In the genomic region with DNA sequence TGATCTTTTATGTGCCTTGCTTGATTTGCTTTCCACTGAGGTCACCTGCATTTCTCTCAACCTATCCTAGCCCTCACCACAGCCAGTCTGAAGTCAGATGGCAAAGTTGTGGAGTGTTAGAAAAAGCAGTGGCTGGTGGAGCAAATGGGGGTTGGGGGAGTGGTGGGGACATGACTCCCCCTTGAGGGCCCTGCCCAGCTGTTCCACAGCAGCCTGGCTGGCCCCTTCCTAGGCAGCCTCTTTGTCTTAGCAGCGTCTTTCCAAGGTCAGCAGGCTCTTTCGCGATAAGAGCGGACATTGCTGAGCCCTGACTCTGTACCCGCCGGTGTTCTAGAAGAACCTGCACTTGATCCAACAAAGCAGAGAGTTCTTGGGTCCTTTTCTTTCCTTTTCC, we compare ENCODE assay signal across 18 cellular contexts. TPM values are rescaled to one million over a fixed set of nuclear protein-coding genes. Genes with fewer than 3 reads are reported as not detected.
A peak's percentile ranks its signal among the peaks of the same experiment; 100 is the strongest.
DNase-seq lines count a peak whose midpoint lies in the region; ATAC-seq, FAIRE-seq and TF ChIP-seq lines count a peak whose summit lies in the region.
"Had no signal": no experiment of that assay in that cellular context is flagged by ENCODE, and none has a peak within 500 bp of the region (broad histone marks: within the 10 kb centered on the region; RNA-seq: fewer than 3 reads in every experiment).

No MANE protein-coding gene starts in this region.

- peak overlapping the region; percentile 41 for H3K4me2 ChIP-seq in OCI-LY1 (ENCODE audit: low read length)

- TF ChIP-seq CTCF in OCI-LY1 (IDR thresholded peaks at IDR 0.05; ENCODE audit: low read length), result no peak
- no peak for TF ChIP-seq CTCF in coronary artery (IDR thresholded peaks at IDR 0.05)

- no peak for FAIRE-seq in small intestine (lab: Jason Lieb, UNC)
- FAIRE-seq: frontal cortex, GM19239 had no signal

- H3K9me3 ChIP-seq in OCI-LY1 (ENCODE audit: low read length), result no peaks in the 10 kb centered on the region
- H3K9me3 ChIP-seq in small intestine (ENCODE audit: control insufficient read depth, low read depth), result no peaks in the 10 kb centered on the region
- H3K9me3 ChIP-seq: stomach, vagina had no signal

- H2AFZ ChIP-seq in OCI-LY1 (ENCODE audit: low read length), result no peak overlapping the region

- no peaks in the 10 kb centered on the region for H3K36me3 ChIP-seq in OCI-LY1 (ENCODE audit: insufficient read depth, low read length)
- no peaks in the 10 kb centered on the region for H3K36me3 ChIP-seq in small intestine (ENCODE audit: control insufficient read depth in 2 of 2, insufficient read depth in 2 of 2, low read length in 2 of 2)
- H3K36me3 ChIP-seq: stomach, vagina had no signal

- H3K4me3 ChIP-seq in OCI-LY1 (ENCODE audit: low read depth, low read length, poor library complexity, severe bottlenecking), result no peak overlapping the region
- no peak overlapping the region for H3K4me3 ChIP-seq in coronary artery
- H3K4me3 ChIP-seq in small intestine (ENCODE audit: low read depth in 1 of 2, low read length in 2 of 2), result no peak overlapping the region
- H3K4me3 ChIP-seq: stomach, vagina had no signal

- no peaks in the 10 kb centered on the region for H3K9me2 ChIP-seq in OCI-LY1 (ENCODE audit: low read depth, low read length)

- peaks cover 100% of the 10 kb centered on the region for H3K4me1 ChIP-seq in OCI-LY1 (ENCODE audit: insufficient read depth, low read length, severe bottlenecking)
- no peaks in the 10 kb centered on the region for H3K4me1 ChIP-seq in small intestine (ENCODE audit: control insufficient read depth in 2 of 2, insufficient read depth in 1 of 2, low read depth in 1 of 2, low read length in 1 of 2)
- H3K4me1 ChIP-seq: vagina had no signal

- peak; percentile 52 for DNase-seq in activated CD8-positive, alpha-beta memory T cell treated with anti-CD3 and anti-CD28 coated beads, Interleukin-2, amount 50 U/mL, for 48 hours
- no peak for DNase-seq in activated CD8-positive, alpha-beta memory T cell treated with anti-CD3 and anti-CD28 coated beads, Interleukin-2, amount 50 U/mL, for 4 hours
- DNase-seq in coronary artery (ENCODE audit: low spot score) (peak; percentile 35), small intestine (peak; percentile 38), pons (ENCODE audit: low spot score) (no peak), NCI-H748 (lab: John Stamatoyannopoulos, UW; ENCODE audit: unreplicated experiment) (no peak)
- DNase-seq: activated effector memory CD4-positive, alpha-beta T cell treated with anti-CD3 and anti-CD28 coated beads, Interleukin-2, amount 50 U/mL, for 16 hours; COR-L47; NCI-H1417 treated with DMSO at 0.1 percent for 48 hours; NCI-H82; stimulated activated CD4-positive, alpha-beta T cell treated with anti-CD3 and anti-CD28 coated beads, Interleukin-12 subunit alpha, Interleukin-12 subunit beta, amount 100 ng/mL, for 4 hours; stomach had no signal

- no peaks in the 10 kb centered on the region for H3K79me2 ChIP-seq in OCI-LY1 (ENCODE audit: insufficient read depth, low read length)

- H3K27me3 ChIP-seq in OCI-LY1 (ENCODE audit: insufficient read depth, low read length) (no peaks in the 10 kb centered on the region), small intestine (ENCODE audit: control insufficient read depth in 2 of 2, insufficient read depth in 2 of 2, low read length in 2 of 2) (no peaks in the 10 kb centered on the region)
- H3K27me3 ChIP-seq: vagina had no signal

- H3F3A ChIP-seq in OCI-LY1 (ENCODE audit: insufficient read depth, low read length), result 0 out of 2 replicates have a peak, but pooled peaks cover 8% of the 10 kb centered on the region

- 70 to 83% (median 72%) methylated on average over 6 of the region's 6 CpGs for WGBS in small intestine, 3 donors

- H3K9ac ChIP-seq in OCI-LY1 (ENCODE audit: low read length), result peak overlapping the region; percentile 17; the same call in 1 of the 2 replicates

- no peak for ATAC-seq in HG03159 (IDR thresholded peaks at IDR 0.05; ENCODE audit: unreplicated experiment)
- ATAC-seq: HCT116 had no signal

- H4K20me1 ChIP-seq in OCI-LY1 (ENCODE audit: insufficient read depth, low read length), result no peaks in the 10 kb centered on the region

- H3K27ac ChIP-seq in OCI-LY1 (ENCODE audit: low read depth, low read length, poor library complexity, severe bottlenecking) (peak overlapping the region; percentile 99), coronary artery (no peak overlapping the region), small intestine (ENCODE audit: low read depth in 1 of 2, low read length in 1 of 2) (no peak overlapping the region)
- H3K27ac ChIP-seq: stomach, vagina had no signal

RNA-seq across cellular contexts. Expression of a gene that starts 56.0 kb away (rescaled TPM):
- polyA plus RNA-seq in small intestine, result 1 to 10 TPM in 2 of 3 donors, under 1 TPM in 1; 0.45 to 3.8 (median 2.1) TPM

Comparison
In these comparisons a context has a peak if more than half of its experiments do, and no peak if none do; other contexts are left out.
1. DNase-seq: peak in activated CD8-positive, alpha-beta memory T cell treated with anti-CD3 and anti-CD28 coated beads, Interleukin-2, amount 50 U/mL, for 48 hours (single experiment), coronary artery (single experiment) and small intestine (single experiment); none in activated CD8-positive, alpha-beta memory T cell treated with anti-CD3 and anti-CD28 coated beads, Interleukin-2, amount 50 U/mL, for 4 hours (single experiment), pons (single experiment) and NCI-H748 (single experiment).